In genomic region chr7:120254845-120255244, GRCh38 we compare ENCODE assay signal across 38 cellular contexts. TPM values are rescaled to one million over a fixed set of nuclear protein-coding genes. Genes with fewer than 3 reads are reported as not detected.
"Had no signal": no experiment of that assay in that cellular context is flagged by ENCODE, and none has a peak within 500 bp of the region (broad histone marks: within the 10 kb centered on the region; RNA-seq: fewer than 3 reads in every experiment).

No MANE protein-coding gene starts in this region.

- H3K36me3 ChIP-seq: brain microvascular endothelial cell, Peyer's patch, SJSA1 had no signal

- H3K27me3 ChIP-seq: brain microvascular endothelial cell, Peyer's patch, SJSA1 had no signal

- H3K9me3 Mint-ChIP-seq: activated T-helper 1 cell treated with anti-CD3 and anti-CD28 coated beads, Interleukin-12 subunit alpha, Interleukin-12 subunit beta, Interleukin-2, Interleukin-4 antibody, amounts not matched to agents 30 ng/mL and 10 ng/mL and 1 ng/mL, durations not matched to agents 14 hours and 24 hours and 36 hours had no signal

- H3K4me3 Mint-ChIP-seq: activated B cell treated with CpG ODN at 0.5 μM for 24 hours; activated CD4-positive, alpha-beta memory T cell treated with anti-CD3 and anti-CD28 coated beads for 36 hours; activated naive CD4-positive, alpha-beta T cell treated with anti-CD3 and anti-CD28 coated beads for 36 hours; activated T-cell treated with anti-CD3 and anti-CD28 coated beads, Interleukin-2, amount 50 U/mL, for 4 hours; activated T-helper 1 cell treated with anti-CD3 and anti-CD28 coated beads, Interleukin-12 subunit alpha, Interleukin-12 subunit beta, Interleukin-2, Interleukin-4 antibody, amounts not matched to agents 30 ng/mL and 10 ng/mL and 1 ng/mL, durations not matched to agents 14 hours and 24 hours and 36 hours; T-cell had no signal

- H3K27ac Mint-ChIP-seq: activated B cell treated with CpG ODN at 0.5 μM for 24 hours; activated CD4-positive, alpha-beta memory T cell treated with anti-CD3 and anti-CD28 coated beads for 36 hours; activated naive CD4-positive, alpha-beta T cell treated with anti-CD3 and anti-CD28 coated beads for 36 hours; activated naive CD4-positive, alpha-beta T cell treated with anti-CD3 and anti-CD28 coated beads, Interleukin-2, amount 50 U/mL, for 72 hours; activated T-helper 1 cell treated with anti-CD3 and anti-CD28 coated beads, Interleukin-12 subunit alpha, Interleukin-12 subunit beta, Interleukin-2, Interleukin-4 antibody, amounts not matched to agents 30 ng/mL and 10 ng/mL and 1 ng/mL, durations not matched to agents 14 hours and 24 hours and 36 hours; T-cell had no signal

- H3K4me1 ChIP-seq: Peyer's patch, SJSA1 had no signal

- H3K4me2 ChIP-seq: SK-N-SH had no signal

- H3K9me3 ChIP-seq: Peyer's patch, SJSA1, SK-N-SH had no signal

- H3K4me3 ChIP-seq: Peyer's patch, SJSA1 had no signal

- DNase-seq: activated B cell treated with CpG ODN at 0.5 μM for 24 hours; activated CD4-positive, alpha-beta memory T cell treated with anti-CD3 and anti-CD28 coated beads for 36 hours; activated CD4-positive, alpha-beta T cell treated with anti-CD3 and anti-CD28 coated beads for 4 hours; activated CD4-positive, alpha-beta T cell treated with anti-CD3 and anti-CD28 coated beads, Interleukin-2, amount 50 U/mL, for 1 hour; activated CD4-positive, CD25-positive, alpha-beta regulatory T cell treated with anti-CD3 and anti-CD28 coated beads, Interleukin-2, amount 50 U/mL, for 72 hours; activated CD8-positive, alpha-beta memory T cell treated with anti-CD3 and anti-CD28 coated beads, Interleukin-2, amount 50 U/mL, for 4 hours; activated gamma-delta T cell treated with Interleukin-2 at 50 U/mL for 16 hours; activated naive CD4-positive, alpha-beta T cell treated with anti-CD3 and anti-CD28 coated beads for 36 hours; activated T-cell treated with anti-CD3 and anti-CD28 coated beads for 4 hours; activated T-cell treated with anti-CD3 and anti-CD28 coated beads, Interleukin-2, amount 50 U/mL, for 4 hours; anterior cingulate cortex; brain microvascular endothelial cell; central memory CD4-positive, alpha-beta T cell; Karpas-422; KBM-7; NCI-H1105; NCI-H1417 treated with DMSO at 0.1 percent for 48 hours; NCI-H187 treated with DMSO at 0.1 percent for 48 hours; NCI-H2081; NCI-H226; NCI-H446 treated with DMSO at 0.1 percent for 48 hours; NCI-H524; NCI-H69; NCI-H82; NK-92 treated with Interleukin-12 subunit alpha and Interleukin-12 subunit beta, amount 100 ng/mL, for 24 hours; PC-3; Peyer's patch; RPMI8226; SHP77 treated with DMSO at 0.1 percent for 48 hours; SK-N-SH; T-cell; T-helper 2 cell; T-helper 9 cell had no signal

- H3K27me3 Mint-ChIP-seq: activated B cell treated with CpG ODN at 0.5 μM for 24 hours; activated CD4-positive, alpha-beta memory T cell treated with anti-CD3 and anti-CD28 coated beads for 36 hours; T-cell had no signal

- H3K9ac ChIP-seq: SK-N-SH had no signal

- ATAC-seq: activated naive CD4-positive, alpha-beta T cell treated with anti-CD3 and anti-CD28 coated beads, Interleukin-2, amount 50 U/mL, for 72 hours; activated T-cell treated with anti-CD3 and anti-CD28 coated beads, Interleukin-2, amount 50 U/mL, for 4 hours; PC-3; T-cell had no signal

- H3K36me3 Mint-ChIP-seq: activated CD4-positive, alpha-beta memory T cell treated with anti-CD3 and anti-CD28 coated beads for 36 hours; activated naive CD4-positive, alpha-beta T cell treated with anti-CD3 and anti-CD28 coated beads, Interleukin-2, amount 50 U/mL, for 72 hours; T-cell had no signal

- H3K4me1 Mint-ChIP-seq: activated B cell treated with CpG ODN at 0.5 μM for 24 hours, T-cell had no signal

- H3K27ac ChIP-seq: brain microvascular endothelial cell, Peyer's patch, SJSA1, VCaP had no signal

RNA-seq across cellular contexts. Expression of gene KCND2, which starts 18.1 kb away (rescaled TPM):
- total RNA-seq: activated B cell treated with CpG ODN at 0.5 μM for 24 hours; activated CD4-positive, alpha-beta memory T cell treated with anti-CD3 and anti-CD28 coated beads for 36 hours; activated naive CD4-positive, alpha-beta T cell treated with anti-CD3 and anti-CD28 coated beads for 36 hours; activated naive CD4-positive, alpha-beta T cell treated with anti-CD3 and anti-CD28 coated beads, Interleukin-2, amount 50 U/mL, for 72 hours; activated T-cell treated with anti-CD3 and anti-CD28 coated beads, Interleukin-2, amount 50 U/mL, for 4 hours; activated T-helper 1 cell treated with anti-CD3 and anti-CD28 coated beads, Interleukin-12 subunit alpha, Interleukin-12 subunit beta, Interleukin-2, Interleukin-4 antibody, amounts not matched to agents 30 ng/mL and 10 ng/mL and 1 ng/mL, durations not matched to agents 14 hours and 24 hours and 36 hours; MCF 10A; SJSA1; T-cell had no signal
- polyA plus RNA-seq: SK-N-SH had no signal
